ENCODE assay signal across 8 cellular contexts in genomic region chr4:106715825-106716224, GRCh38.
"Had no signal": no experiment of that assay in that cellular context is flagged by ENCODE, and none has a peak within 500 bp of the region (broad histone marks: within the 10 kb centered on the region; RNA-seq: fewer than 3 reads in every experiment).

No MANE protein-coding gene starts in this region.

- H3K27me3 Mint-ChIP-seq: IgD-negative memory B cell had no signal

- H3K27ac ChIP-seq: HL-60, KMS-11 had no signal

- H3K4me3 Mint-ChIP-seq: IgD-negative memory B cell had no signal

- ATAC-seq: HepG2, K562 had no signal

- H3K27ac Mint-ChIP-seq: IgD-negative memory B cell had no signal

- H3K9ac ChIP-seq: KMS-11 had no signal

- H3K4me3 ChIP-seq: K562 had no signal

- H3K36me3 Mint-ChIP-seq: IgD-negative memory B cell had no signal

- H3K4me1 Mint-ChIP-seq: IgD-negative memory B cell had no signal

- DNase-seq: IMR-90, KBM-7, KG1 had no signal

- H3K4me2 ChIP-seq: KMS-11 had no signal
